Comparison of ENCODE assay signal across 8 cellular contexts in the genomic region with DNA sequence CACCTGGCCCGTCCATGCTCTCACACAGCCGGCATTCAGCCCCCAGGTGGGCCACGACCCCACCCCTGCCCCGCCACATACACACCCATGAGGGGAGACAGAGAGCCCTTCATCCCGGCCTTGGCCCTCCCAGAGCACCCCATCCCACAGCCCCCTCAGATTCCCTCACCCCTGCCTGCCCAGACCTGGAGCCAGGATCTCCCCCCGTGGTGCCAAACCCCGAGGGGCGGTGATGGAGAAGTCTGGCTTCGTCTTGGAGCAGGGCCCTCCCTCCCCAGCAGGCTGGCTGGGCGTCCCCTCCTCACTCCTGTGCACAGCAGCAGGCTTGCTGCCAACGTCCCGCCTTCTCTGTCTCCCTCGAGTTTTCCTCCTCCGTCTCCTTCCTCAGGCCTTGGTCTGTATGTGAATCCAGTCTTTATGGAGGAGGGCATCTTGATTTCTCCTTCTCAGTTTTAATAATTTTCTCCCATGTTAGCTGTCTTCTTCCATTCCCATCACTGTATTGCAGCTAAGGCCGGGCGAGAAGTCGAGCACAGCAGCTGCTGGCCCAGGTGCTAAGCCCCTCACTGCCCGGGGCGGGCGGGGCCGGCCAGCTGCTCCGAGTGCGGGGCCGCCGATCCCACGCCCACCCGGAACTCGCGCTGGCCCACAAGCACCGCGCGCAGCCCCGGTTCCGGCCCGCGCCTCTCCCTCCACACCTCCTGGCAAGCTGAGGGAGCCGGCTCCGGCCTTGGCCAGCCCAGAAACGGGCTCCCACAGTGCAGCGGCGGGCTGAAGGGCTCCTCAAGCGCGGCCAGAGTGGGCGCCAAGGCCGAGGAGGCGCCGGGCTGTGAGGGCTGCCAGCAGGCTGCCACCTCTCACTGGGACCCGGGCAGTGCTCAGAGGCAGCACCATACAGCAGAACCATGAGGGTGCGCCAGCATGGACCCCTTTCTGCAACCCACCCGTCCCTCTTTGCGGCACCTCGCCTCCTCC.
DNase-seq lines count a peak whose midpoint lies in the region; ATAC-seq, FAIRE-seq and TF ChIP-seq lines count a peak whose summit lies in the region.
"Not testable (repeated sequence)": the region's sequence is repeated elsewhere in the genome, so short reads cannot be mapped to it uniquely, and the experiment has no call there.

No MANE protein-coding gene starts in this region.

- not testable (repeated sequence) for H3F3A ChIP-seq in neural progenitor cell (ENCODE audit: low read depth)

- not testable (repeated sequence) for DNase-seq in GM19239 (ENCODE audit: insufficient read length, low spot score); coronary artery (ENCODE audit: low spot score); neural progenitor cell (ENCODE audit: low spot score); stimulated activated naive CD8-positive, alpha-beta T cell treated with anti-CD3 and anti-CD28 coated beads, Interleukin-15, amount 100 ng/mL, for 72 hours
- DNase-seq in NCI-H2171 (lab: John Stamatoyannopoulos, UW) (peak; percentile 26), RWPE2 (ENCODE audit: low spot score) (peak; percentile 68), right cardiac atrium (peak in 2 of 3 donors; percentile 66 to 81)

- H3K36me3 Mint-ChIP-seq in neural progenitor cell: not testable (repeated sequence)

- H4K20me1 ChIP-seq in BLaER1 treated with 17β-estradiol and CSF1 and Interleukin-3, amounts not matched to agents 10 nM and 100 nM; neural progenitor cell (ENCODE audit: low read depth): not testable (repeated sequence)

- not testable (repeated sequence) for H3K4me1 Mint-ChIP-seq in neural progenitor cell; stimulated activated naive CD8-positive, alpha-beta T cell treated with anti-CD3 and anti-CD28 coated beads, Interleukin-15, amount 100 ng/mL, for 72 hours

- not testable (repeated sequence) for H3K27me3 Mint-ChIP-seq in neural progenitor cell (ENCODE audit: insufficient read depth, low read depth); stimulated activated naive CD8-positive, alpha-beta T cell treated with anti-CD3 and anti-CD28 coated beads, Interleukin-15, amount 100 ng/mL, for 72 hours

- not testable (repeated sequence) for H3K27me3 ChIP-seq in BLaER1 treated with 17β-estradiol and CSF1 and Interleukin-3, amounts not matched to agents 10 nM and 100 nM; right cardiac atrium (ENCODE audit: control insufficient read depth, insufficient read depth); neural progenitor cell
- H3K27me3 ChIP-seq in RWPE2 (ENCODE audit: insufficient read depth, poor library complexity, severe bottlenecking): peaks cover 16% of the 10 kb centered on the region

- 67% methylated on average over 52 of the region's 52 CpGs for WGBS in right cardiac atrium

- not testable (repeated sequence) for ATAC-seq in RWPE2 (ENCODE audit: low read depth); right cardiac atrium
- peak; percentile 18 for ATAC-seq in stimulated activated naive CD8-positive, alpha-beta T cell treated with anti-CD3 and anti-CD28 coated beads, Interleukin-15, amount 100 ng/mL, for 72 hours

- not testable (repeated sequence) for H2AFZ ChIP-seq in neural progenitor cell (replicated peaks)

- H3K4me3 ChIP-seq in BLaER1 treated with 17β-estradiol and CSF1 and Interleukin-3, amounts not matched to agents 10 nM and 100 nM; RWPE2 (ENCODE audit: severe bottlenecking); coronary artery; right cardiac atrium (ENCODE audit: low read length); neural progenitor cell: not testable (repeated sequence)

- FAIRE-seq in GM19239 (lab: Jason Lieb, UNC): peak; percentile 44

- H3K79me2 ChIP-seq in neural progenitor cell (ENCODE audit: low read depth): not testable (repeated sequence)

- not testable (repeated sequence) for H3K36me3 ChIP-seq in BLaER1 treated with 17β-estradiol and CSF1 and Interleukin-3, amounts not matched to agents 10 nM and 100 nM; RWPE2 (ENCODE audit: low read depth); neural progenitor cell

- not testable (repeated sequence) for H3K9me3 ChIP-seq in BLaER1 treated with 17β-estradiol and CSF1 and Interleukin-3, amounts not matched to agents 10 nM and 100 nM (replicated peaks in 1 of 11); RWPE2 (ENCODE audit: severe bottlenecking); right cardiac atrium (ENCODE audit: control insufficient read depth, low read length); neural progenitor cell (ENCODE audit: low read depth)

- not testable (repeated sequence) for H3K4me3 Mint-ChIP-seq in neural progenitor cell; stimulated activated naive CD8-positive, alpha-beta T cell treated with anti-CD3 and anti-CD28 coated beads, Interleukin-15, amount 100 ng/mL, for 72 hours

- H3K27ac Mint-ChIP-seq in neural progenitor cell: peak overlapping the region; percentile 60
- not testable (repeated sequence) for H3K27ac Mint-ChIP-seq in stimulated activated naive CD8-positive, alpha-beta T cell treated with anti-CD3 and anti-CD28 coated beads, Interleukin-15, amount 100 ng/mL, for 72 hours

- TF ChIP-seq CTCF in RWPE2 (IDR thresholded peaks at IDR 0.05; ENCODE audit: poor library complexity, severe bottlenecking); coronary artery (IDR thresholded peaks at IDR 0.05); neural progenitor cell (IDR thresholded peaks at IDR 0.05): not testable (repeated sequence)

- H3K9me3 Mint-ChIP-seq in neural progenitor cell; stimulated activated naive CD8-positive, alpha-beta T cell treated with anti-CD3 and anti-CD28 coated beads, Interleukin-15, amount 100 ng/mL, for 72 hours: not testable (repeated sequence)

- peak overlapping the region in 5 of 11 experiments; percentile 13 to 39 (median 23); a peak in 1 of 22 replicates for H3K9ac ChIP-seq in BLaER1 treated with 17β-estradiol and CSF1 and Interleukin-3, amounts not matched to agents 10 nM and 100 nM
- H3K9ac ChIP-seq in neural progenitor cell: not testable (repeated sequence)

- peak overlapping the region in 6 of 11 experiments; percentile 88 to 98 (median 96); a peak in 10 of 22 replicates for H3K27ac ChIP-seq in BLaER1 treated with 17β-estradiol and CSF1 and Interleukin-3, amounts not matched to agents 10 nM and 100 nM
- not testable (repeated sequence) for H3K27ac ChIP-seq in RWPE2 (ENCODE audit: poor library complexity, severe bottlenecking); right cardiac atrium (ENCODE audit: low read length); neural progenitor cell
- peak overlapping the region; percentile 37 to 56 for H3K27ac ChIP-seq in coronary artery

- H3K4me2 ChIP-seq in BLaER1 treated with 17β-estradiol and CSF1 and Interleukin-3, amounts not matched to agents 10 nM and 100 nM: peak overlapping the region; percentile 29 to 99 (median 96); a peak in 21 of 22 replicates
- H3K4me2 ChIP-seq in neural progenitor cell: not testable (repeated sequence)

- peaks cover 55 to 73% (median 69%) of the 10 kb centered on the region in 10 experiments for H3K4me1 ChIP-seq in BLaER1 treated with 17β-estradiol and CSF1 and Interleukin-3, amounts not matched to agents 10 nM and 100 nM
- not testable (repeated sequence) for H3K4me1 ChIP-seq in RWPE2 (ENCODE audit: insufficient read depth, poor library complexity, severe bottlenecking); right cardiac atrium (ENCODE audit: control insufficient read depth, insufficient read depth, low read length); neural progenitor cell

- intact Hi-C loops in right cardiac atrium (cut with DNase I): not testable (repeated sequence)
